ENCODE assay signal across 16 cellular contexts in the genomic region with DNA sequence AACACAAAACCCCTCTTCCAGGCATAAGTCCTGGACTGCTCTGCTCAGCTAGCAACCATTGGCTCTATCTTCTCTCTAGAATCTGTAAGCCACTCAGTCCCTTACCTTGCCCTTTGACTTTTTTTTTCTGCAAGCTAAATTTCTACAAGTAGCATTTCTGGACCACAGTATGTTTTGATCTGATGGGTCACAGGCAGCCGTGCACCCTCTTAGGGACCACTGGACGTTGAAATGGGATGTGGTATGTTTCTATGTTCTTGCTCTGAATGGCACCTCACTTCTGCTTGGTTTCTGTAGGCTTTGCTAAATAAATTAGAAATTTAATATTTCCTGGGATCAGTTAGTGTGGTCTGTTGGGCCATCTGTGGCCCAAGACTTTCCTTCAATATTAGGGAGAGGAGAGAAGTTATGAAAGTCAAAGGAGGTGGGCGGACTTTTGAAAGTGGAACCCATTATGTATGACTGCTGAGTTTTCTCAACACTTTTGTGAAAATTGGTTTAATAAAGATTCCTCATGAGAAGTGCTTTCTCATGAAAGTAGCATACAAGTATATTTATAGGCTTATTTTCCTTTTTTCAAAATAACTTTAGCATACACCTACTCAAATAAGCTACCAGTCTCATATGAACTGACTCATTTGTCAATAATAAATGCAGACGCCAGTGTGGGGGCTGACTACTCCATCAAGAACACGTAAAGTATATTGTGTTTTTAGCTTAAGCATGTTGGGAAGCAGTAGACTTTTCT. TPM values are rescaled to one million over a fixed set of nuclear protein-coding genes. Genes with fewer than 3 reads are reported as not detected.
DNase-seq lines count a peak whose midpoint lies in the region; ATAC-seq, FAIRE-seq and TF ChIP-seq lines count a peak whose summit lies in the region.
"Had no signal": no experiment of that assay in that cellular context is flagged by ENCODE, and none has a peak within 500 bp of the region (broad histone marks: within the 10 kb centered on the region; RNA-seq: fewer than 3 reads in every experiment).

No MANE protein-coding gene starts in this region.

- 79 to 87% (median 82%) methylated on average over 5 of the region's 5 CpGs for whole genome bisulfite sequencing in adrenal gland, 4 donors
- WGBS in HepG2 (ENCODE audit: low lambda C conversion rate): 39% methylated on average over 5 of the region's 5 CpGs

- POLR2A ChIA-PET in HepG2 (lab: Yijun Ruan, JAX): no interaction called here

- CTCF ChIA-PET in HepG2 (lab: Yijun Ruan, JAX; ENCODE audit: low intra/inter-chr PET ratio, low total read pairs): no interaction called here

- no peaks in the 10 kb centered on the region for H4K20me1 ChIP-seq in HepG2 (ENCODE audit: insufficient read depth, low read length)

- H2AFZ ChIP-seq in HepG2 (ENCODE audit: low read length): no peak overlapping the region

- H3K27ac ChIP-seq in adrenal gland: no peak overlapping the region
- no peak overlapping the region for H3K27ac ChIP-seq in HepG2 (ENCODE audit: extremely low read length, insufficient read depth, low read length)

- no peak for TF ChIP-seq RAD21 in HepG2 (CRISPR knock-in tag; IDR thresholded peaks at IDR 0.05)

- DNase-seq in adrenal gland (no peak), foreskin fibroblast (no peak), HepG2 (ENCODE audit: low spot score) (no peak)
- DNase-seq: activated effector memory CD4-positive, alpha-beta T cell treated with anti-CD3 and anti-CD28 coated beads, Interleukin-2, amount 50 U/mL, for 16 hours; amniotic stem cell; IMR-90; naive thymus-derived CD8-positive, alpha-beta T cell; NCI-H2029; NCI-H524 treated with DMSO at 0.1 percent for 48 hours; OCI-M1 had no signal

- no peak overlapping the region for H3K4me2 ChIP-seq in HepG2 (ENCODE audit: low read depth, low read length)

- TF ChIP-seq CTCF in adrenal gland (IDR thresholded peaks at IDR 0.05) (no peak), foreskin fibroblast (IDR thresholded peaks at IDR 0.05; ENCODE audit: low read depth, low read length) (no peak), HepG2 (CRISPR knock-in tag; IDR thresholded peaks at IDR 0.05) (no peak)

- TF ChIP-seq POLR2A in adrenal gland (IDR thresholded peaks at IDR 0.05) (no peak), HepG2 (IDR thresholded peaks at IDR 0.05; ENCODE audit: insufficient read depth in 1 of 2, low read depth in 2 of 2, low read length in 2 of 2) (no peak)

- no peaks in the 10 kb centered on the region for H3K79me2 ChIP-seq in HepG2 (ENCODE audit: insufficient read depth, low read length)

- H3K36me3 ChIP-seq in adrenal gland (replicated peaks in 1 of 2) (no peaks in the 10 kb centered on the region), HepG2 (replicated peaks in 1 of 2; ENCODE audit: control insufficient read depth in 1 of 2, insufficient read depth in 2 of 2, low read length in 2 of 2) (no peaks in the 10 kb centered on the region)

- in situ Hi-C loops in HepG2 (cut with HindIII; ENCODE audit: extremely low pct_ligation_motif_present, low pct_unique_long_range_greater_than_20kb): no loop called here

- TF ChIP-seq EP300 in HepG2 (IDR thresholded peaks at IDR 0.05; ENCODE audit: low read depth in 2 of 2, low read length in 2 of 2) (no peak), HepG2 (CRISPR knock-in tag; IDR thresholded peaks at IDR 0.05; ENCODE audit: borderline replicate concordance) (no peak)

- H3K4me1 ChIP-seq in adrenal gland (replicated peaks in 1 of 2) (no peaks in the 10 kb centered on the region), HepG2 (ENCODE audit: insufficient read depth, low read length) (no peaks in the 10 kb centered on the region)

- BruUV-seq in HepG2 (replicated peaks; lab: Mats Ljungman, UMichigan): no TSS peak

- H3K27me3 ChIP-seq in adrenal gland (no peaks in the 10 kb centered on the region), HepG2 (ENCODE audit: control insufficient read depth in 1 of 2, insufficient read depth in 2 of 2, low read length in 2 of 2) (no peaks in the 10 kb centered on the region; a peak in 2 of 5 replicates)

- H3K9me3 ChIP-seq in adrenal gland (replicated peaks in 1 of 3): no peaks in the 10 kb centered on the region
- no peaks in the 10 kb centered on the region for H3K9me3 ChIP-seq in HepG2 (ENCODE audit: low read length)

- no peak overlapping the region for H3K9ac ChIP-seq in HepG2 (ENCODE audit: insufficient read depth, low read depth, low read length)

- ATAC-seq in GM19035 (IDR thresholded peaks at IDR 0.05; ENCODE audit: unreplicated experiment) (peak; percentile 52), HG02678 (IDR thresholded peaks at IDR 0.05; ENCODE audit: unreplicated experiment) (peak; percentile 43), HG03442 (IDR thresholded peaks at IDR 0.05; ENCODE audit: unreplicated experiment) (peak; percentile 64), GM21825 (IDR thresholded peaks at IDR 0.05; ENCODE audit: unreplicated experiment) (no peak), HepG2 (no peak)
- ATAC-seq: naive thymus-derived CD8-positive, alpha-beta T cell; stimulated activated effector memory CD8-positive, alpha-beta T cell treated with anti-CD3 and anti-CD28 coated beads, Interleukin-12 subunit alpha, Interleukin-12 subunit beta, amount 100 ng/mL, for 72 hours had no signal

- intact Hi-C loops in adrenal gland (cut with DNase I) (no loop called here), HepG2 (cut with micrococcal nuclease; ENCODE audit: unreplicated experiment) (no loop called here)

- H3K4me3 ChIP-seq in adrenal gland (no peak overlapping the region), foreskin fibroblast (ENCODE audit: low read depth in 1 of 2, low read length in 2 of 2) (no peak overlapping the region), HepG2 (replicated peaks in 1 of 3; ENCODE audit: insufficient read depth in 1 of 3, low read depth in 2 of 3, low read length in 3 of 3) (no peak overlapping the region)

- FAIRE-seq in HepG2 (lab: Jason Lieb, UNC): no peak
- FAIRE-seq: islet of Langerhans had no signal

TF ChIP-seq in HepG2, 621 proteins besides CTCF, POLR2A, EP300 and RAD21 (continues in another document):
- TF ChIP-seq ATF7 (IDR thresholded peaks at IDR 0.05) (no peak), ATF7 (CRISPR knock-in tag; IDR thresholded peaks at IDR 0.05) (no peak)
- TF ChIP-seq, protein P1, sequence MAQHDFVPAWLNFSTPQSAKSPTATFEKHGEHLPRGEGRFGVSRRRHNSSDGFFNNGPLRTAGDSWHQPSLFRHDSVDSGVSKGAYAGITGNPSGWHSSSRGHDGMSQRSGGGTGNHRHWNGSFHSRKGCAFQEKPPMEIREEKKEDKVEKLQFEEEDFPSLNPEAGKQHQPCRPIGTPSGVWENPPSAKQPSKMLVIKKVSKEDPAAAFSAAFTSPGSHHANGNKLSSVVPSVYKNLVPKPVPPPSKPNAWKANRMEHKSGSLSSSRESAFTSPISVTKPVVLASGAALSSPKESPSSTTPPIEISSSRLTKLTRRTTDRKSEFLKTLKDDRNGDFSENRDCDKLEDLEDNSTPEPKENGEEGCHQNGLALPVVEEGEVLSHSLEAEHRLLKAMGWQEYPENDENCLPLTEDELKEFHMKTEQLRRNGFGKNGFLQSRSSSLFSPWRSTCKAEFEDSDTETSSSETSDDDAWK (CRISPR knock-in tag; IDR thresholded peaks at IDR 0.05): no peak

RNA-seq across cellular contexts. Expression of a gene that starts 18.4 kb away (rescaled TPM):
- total RNA-seq in adrenal gland (10 to 100 TPM; 15.8 to 75.5 (median 21.8) TPM), HepG2 (2016; rRNA removed; fragmentation: Illumina TruSeq; extraction: Trizol) (19.7 and 25.4 TPM in 2 replicates)
- polyA plus RNA-seq in adrenal gland (10 to 100 TPM in 2 of 3 donors, 1 to 10 TPM in 1; 9.5 to 14.6 (median 10.9) TPM), HepG2 (2011; rRNA removed) (6.6 and 7.3 TPM in 2 replicates)
- total RNA-seq in HepG2 (2016; cell fraction: cytosol; rRNA removed; fragmentation: Illumina TruSeq; extraction: Trizol; ENCODE audit: low read depth): 4.3 and 4.5 TPM in 2 replicates
- 19.9 and 26.0 TPM in 2 replicates for total RNA-seq in HepG2 (2016; cell fraction: insoluble cytoplasmic fraction; rRNA removed; fragmentation: Illumina TruSeq; extraction: Trizol)
- 10.5 and 12.3 TPM in 2 replicates for total RNA-seq in HepG2 (2016; cell fraction: membrane; rRNA removed; fragmentation: Illumina TruSeq; extraction: Trizol)
- 22.2 and 24.2 TPM in 2 replicates for total RNA-seq in HepG2 (2016; cell fraction: nucleus; rRNA removed; fragmentation: Illumina TruSeq; extraction: Trizol)
- polyA plus RNA-seq in HepG2 (2011; cell fraction: cytosol; rRNA removed): 2.1 and 4.5 TPM in 2 replicates
- polyA plus RNA-seq in HepG2 (2011; cell fraction: nucleus; rRNA removed): 3.6 and 4.6 TPM in 2 replicates
- 10.5 and 10.6 TPM in 2 replicates for polyA plus RNA-seq in HepG2 (2012)
- 0.74 and 0.79 TPM in 2 replicates for polyA plus RNA-seq in HepG2 (2016; cell fraction: cytosol; fragmentation: Illumina TruSeq; extraction: Trizol; ENCODE audit: low read depth)
- polyA plus RNA-seq in HepG2 (2016; cell fraction: insoluble cytoplasmic fraction; fragmentation: Illumina TruSeq; extraction: Trizol; ENCODE audit: low read depth): 14.7 and 18.3 TPM in 2 replicates
- polyA plus RNA-seq in HepG2 (2016; cell fraction: membrane; fragmentation: Illumina TruSeq; extraction: Trizol; ENCODE audit: low read depth): 2.9 and 3.6 TPM in 2 replicates
- 11.9 and 13.5 TPM in 2 replicates for polyA plus RNA-seq in HepG2 (2016; cell fraction: nucleus; fragmentation: Illumina TruSeq; extraction: Trizol; ENCODE audit: insufficient read depth, low read depth)
- polyA minus RNA-seq in HepG2 (2011; rRNA and poly(A)+ RNA removed; ENCODE audit: low replicate concordance): 4.9 and 12.3 TPM in 2 replicates
- 6.4 and 8.5 TPM in 2 replicates for polyA minus RNA-seq in HepG2 (2011; cell fraction: cytosol; rRNA and poly(A)+ RNA removed)
- polyA minus RNA-seq in HepG2 (2011; cell fraction: nucleus; rRNA and poly(A)+ RNA removed): 33.6 and 42.5 TPM in 2 replicates

Comparison
In these comparisons a context has a peak if more than half of its experiments do, and no peak if none do; other contexts are left out.
1. ATAC-seq: peak in GM19035 (single experiment), HG02678 (single experiment) and HG03442 (single experiment); none in GM21825 (single experiment) and HepG2 (single experiment).